Comparison of ENCODE assay signal across 3 cellular contexts in the genomic region with DNA sequence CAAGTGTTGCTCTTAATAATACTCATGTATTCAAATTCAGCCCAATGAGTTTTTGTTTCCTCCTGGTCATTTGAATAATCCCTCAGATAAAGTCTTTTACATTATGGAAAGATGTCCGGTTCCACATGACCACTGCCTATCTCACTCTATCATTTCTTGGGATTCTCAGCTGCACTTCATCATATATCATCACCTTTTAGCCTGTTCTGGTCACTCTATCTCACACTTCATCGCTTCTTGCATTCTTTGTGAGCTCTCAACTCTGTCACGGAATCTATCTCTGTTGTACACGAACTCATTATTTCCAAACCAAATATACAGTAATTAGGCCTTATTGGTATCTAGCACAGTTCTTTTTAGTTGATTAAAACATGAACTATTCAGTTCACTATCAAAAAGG.
"Had no signal": no experiment of that assay in that cellular context is flagged by ENCODE, and none has a peak within 500 bp of the region (broad histone marks: within the 10 kb centered on the region; RNA-seq: fewer than 3 reads in every experiment).

No MANE protein-coding gene starts in this region.

- ATAC-seq: GM12878 had no signal

- H3K4me3 ChIP-seq: GM12878 had no signal

- DNase-seq: GDM1, GF-D8 had no signal
